In genomic region chr6:20158691-20159090, GRCh38 we compare ENCODE assay signal across 5 cellular contexts. TPM values are rescaled to one million over a fixed set of nuclear protein-coding genes. Genes with fewer than 3 reads are reported as not detected.
"Had no signal": no experiment of that assay in that cellular context is flagged by ENCODE, and none has a peak within 500 bp of the region (broad histone marks: within the 10 kb centered on the region; RNA-seq: fewer than 3 reads in every experiment).

No MANE protein-coding gene starts in this region.

- DNase-seq: IMR-90, KBM-7 had no signal

- ATAC-seq: HepG2 had no signal

- H3K27ac ChIP-seq: HL-60 had no signal

- FAIRE-seq: HepG2, HTR-8/SVneo had no signal

RNA-seq across cellular contexts. Expression of gene MBOAT1, which starts 53.6 kb away (rescaled TPM):
- total RNA-seq: HepG2 had no signal
- polyA plus RNA-seq: HepG2 had no signal
